ENCODE assay signal across 32 cellular contexts in the genomic region with DNA sequence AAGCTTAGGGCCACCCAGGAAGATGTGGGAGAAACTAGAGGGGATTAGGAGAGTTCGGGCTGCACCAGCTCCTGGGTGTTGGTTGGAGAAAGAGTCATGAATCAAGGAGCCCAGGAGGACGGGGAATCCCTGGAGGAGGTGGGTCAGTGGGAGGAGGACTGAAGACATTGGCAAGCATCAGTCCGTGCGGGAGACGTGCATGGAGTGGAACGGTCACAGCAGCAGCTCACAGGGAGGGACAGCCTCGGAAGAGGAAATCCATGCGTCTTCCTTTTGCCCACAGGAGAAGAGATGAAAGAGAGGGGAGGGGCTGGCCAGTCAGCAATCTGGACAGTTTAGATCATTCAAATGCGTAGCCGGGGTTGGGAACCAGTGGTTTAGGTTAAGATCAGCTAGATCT.
"Had no signal": no experiment of that assay in that cellular context is flagged by ENCODE, and none has a peak within 500 bp of the region (broad histone marks: within the 10 kb centered on the region; RNA-seq: fewer than 3 reads in every experiment).

No MANE protein-coding gene starts in this region.

- H3K4me1 ChIP-seq: colonic mucosa, right lobe of liver, suprapubic skin, vagina had no signal

- H3K27me3 Mint-ChIP-seq: dendritic cell treated with granulocyte-macrophage colony-stimulating factor and Interleukin-4, amounts not matched to agents 40 ng/mL and 50 ng/mL, for 4 days had no signal

- H3K27me3 ChIP-seq: colonic mucosa, ovary, right lobe of liver, suprapubic skin, vagina had no signal

- H3K4me3 Mint-ChIP-seq: dendritic cell treated with granulocyte-macrophage colony-stimulating factor and Interleukin-4, amounts not matched to agents 40 ng/mL and 50 ng/mL, for 4 days; endodermal cell; immature natural killer cell; memory B cell; mesothelial cell of epicardium; naive B cell; natural killer cell treated with Interleukin-12 subunit alpha and Interleukin-12 subunit beta and Interleukin-15 and Interleukin-18, amount 100 ng/mL, for 72 hours; stimulated activated naive CD8-positive, alpha-beta T cell treated with anti-CD3 and anti-CD28 coated beads, Interleukin-15, amount 100 ng/mL, for 72 hours had no signal

- H3K9me3 ChIP-seq: colonic mucosa, mucosa of descending colon, ovary, right lobe of liver, suprapubic skin, vagina had no signal

- H3K9me3 Mint-ChIP-seq: endodermal cell; immature natural killer cell; natural killer cell treated with Interleukin-12 subunit alpha and Interleukin-12 subunit beta and Interleukin-15 and Interleukin-18, amount 100 ng/mL, for 72 hours had no signal

- H3K27ac Mint-ChIP-seq: dendritic cell treated with granulocyte-macrophage colony-stimulating factor and Interleukin-4, amounts not matched to agents 40 ng/mL and 50 ng/mL, for 4 days; endodermal cell; immature natural killer cell; memory B cell; mesothelial cell of epicardium; natural killer cell treated with Interleukin-12 subunit alpha and Interleukin-12 subunit beta and Interleukin-15 and Interleukin-18, amount 100 ng/mL, for 72 hours; stimulated activated naive CD8-positive, alpha-beta T cell treated with anti-CD3 and anti-CD28 coated beads, Interleukin-15, amount 100 ng/mL, for 72 hours had no signal

- H3K27ac ChIP-seq: colonic mucosa, epithelial cell of prostate, ovary, right lobe of liver, suprapubic skin, vagina had no signal

- DNase-seq: colonic mucosa; effector CD8-positive, alpha-beta T cell; endodermal cell; foreskin melanocyte; hypothalamus; immature natural killer cell; islet precursor cell; kidney glomerular epithelial cell; left colon; mucosa of descending colon; naive B cell; occipital lobe; ovary; retina; small intestine; stimulated activated CD4-positive, alpha-beta T cell treated with anti-CD3 and anti-CD28 coated beads, Interleukin-12 subunit alpha, Interleukin-12 subunit beta, amount 100 ng/mL, for 4 hours; stimulated activated CD4-positive, alpha-beta T cell treated with anti-CD3 and anti-CD28 coated beads, Interleukin-1b, Interleukin-23, amount 100 ng/mL, for 48 hours; stimulated activated CD4-positive, alpha-beta T cell treated with anti-CD3 and anti-CD28 coated beads, Interleukin-4, amount 100 ng/mL, for 1 hour; stimulated activated CD8-positive, alpha-beta memory T cell treated with anti-CD3 and anti-CD28 coated beads, Interleukin-4, amount 100 ng/mL, for 48 hours; stimulated activated naive CD4-positive, alpha-beta T cell; stimulated activated naive CD8-positive, alpha-beta T cell treated with anti-CD3 and anti-CD28 coated beads, Interleukin-15, amount 100 ng/mL, for 72 hours; trophoblast cell had no signal

- H3K4me1 Mint-ChIP-seq: memory B cell; mesothelial cell of epicardium; naive B cell; stimulated activated naive CD8-positive, alpha-beta T cell treated with anti-CD3 and anti-CD28 coated beads, Interleukin-15, amount 100 ng/mL, for 72 hours had no signal

- H3K36me3 ChIP-seq: colonic mucosa, ovary, right lobe of liver, suprapubic skin, vagina had no signal

- H3K36me3 Mint-ChIP-seq: memory B cell; naive B cell; natural killer cell treated with Interleukin-12 subunit alpha and Interleukin-12 subunit beta and Interleukin-15 and Interleukin-18, amount 100 ng/mL, for 72 hours had no signal

- H3K4me3 ChIP-seq: colonic mucosa, lung, mucosa of descending colon, ovary, right lobe of liver, suprapubic skin, vagina had no signal

- ATAC-seq: esophagus mucosa; left colon; mucosa of descending colon; stimulated activated naive CD8-positive, alpha-beta T cell treated with anti-CD3 and anti-CD28 coated beads, Interleukin-15, amount 100 ng/mL, for 72 hours had no signal
